9 cellular contexts compared by ENCODE assay signal in genomic region chr17:8887834-8888703, GRCh38. TPM values are rescaled to one million over a fixed set of nuclear protein-coding genes. Genes with fewer than 3 reads are reported as not detected.
DNase-seq lines count a peak whose midpoint lies in the region; ATAC-seq, FAIRE-seq and TF ChIP-seq lines count a peak whose summit lies in the region.
"Had no signal": no experiment of that assay in that cellular context is flagged by ENCODE, and none has a peak within 500 bp of the region (broad histone marks: within the 10 kb centered on the region; RNA-seq: fewer than 3 reads in every experiment).

No MANE protein-coding gene starts in this region.

- FAIRE-seq in bronchial epithelial cell (lab: Jason Lieb, UNC) = no peak

- H3K4me3 ChIP-seq in bronchial epithelial cell (ENCODE audit: low read depth, low read length) = no peak overlapping the region
- H3K4me3 ChIP-seq: BLaER1 treated with 17β-estradiol and CSF1 and Interleukin-3, amounts not matched to agents 10 nM and 100 nM had no signal

- H3K27ac ChIP-seq in 22Rv1 = no peak overlapping the region
- H3K27ac ChIP-seq: BLaER1 treated with 17β-estradiol and CSF1 and Interleukin-3, amounts not matched to agents 10 nM and 100 nM had no signal

- DNase-seq in HK-2 (ENCODE audit: unreplicated experiment) (peak; percentile 38), bronchial epithelial cell (ENCODE audit: low read depth) (no peak), kidney tubule cell (ENCODE audit: low spot score) (peak; percentile 34), GM19238 (ENCODE audit: insufficient read length, low spot score) (no peak), NCI-H510A treated with DMSO at 0.1 percent for 48 hours (lab: John Stamatoyannopoulos, UW) (no peak), GOT3 (lab: John Stamatoyannopoulos, UW) (no peak)

- ATAC-seq in GM21737 (IDR thresholded peaks at IDR 0.05; ENCODE audit: unreplicated experiment) = no peak

- H3K36me3 ChIP-seq in bronchial epithelial cell (ENCODE audit: control insufficient read depth, insufficient read depth, low read length) = no peaks in the 10 kb centered on the region

- TF ChIP-seq CTCF in 22Rv1 (IDR thresholded peaks at IDR 0.05) (peak; percentile 87), bronchial epithelial cell (IDR thresholded peaks at IDR 0.05; ENCODE audit: insufficient read depth, low read length, severe bottlenecking) (peak; percentile 17)

- no peaks in the 10 kb centered on the region for H3K27me3 ChIP-seq in bronchial epithelial cell (ENCODE audit: control insufficient read depth, insufficient read depth, low read length)
- H3K27me3 ChIP-seq: BLaER1 treated with 17β-estradiol and CSF1 and Interleukin-3, amounts not matched to agents 10 nM and 100 nM had no signal

RNA-seq across cellular contexts. Expression of gene PIK3R6, which starts 20.6 kb away (rescaled TPM):
- not detected in 2 replicates for total RNA-seq in bronchial epithelial cell

Comparison
In these comparisons a context has a peak if more than half of its experiments do, and no peak if none do; other contexts are left out.
1. DNase-seq: peak in HK-2 (single experiment) and kidney tubule cell (single experiment); none in bronchial epithelial cell (single experiment), GM19238 (single experiment), NCI-H510A treated with DMSO at 0.1 percent for 48 hours (single experiment) and GOT3 (single experiment).